ENCODE assay signal across 27 cellular contexts in the genomic region with DNA sequence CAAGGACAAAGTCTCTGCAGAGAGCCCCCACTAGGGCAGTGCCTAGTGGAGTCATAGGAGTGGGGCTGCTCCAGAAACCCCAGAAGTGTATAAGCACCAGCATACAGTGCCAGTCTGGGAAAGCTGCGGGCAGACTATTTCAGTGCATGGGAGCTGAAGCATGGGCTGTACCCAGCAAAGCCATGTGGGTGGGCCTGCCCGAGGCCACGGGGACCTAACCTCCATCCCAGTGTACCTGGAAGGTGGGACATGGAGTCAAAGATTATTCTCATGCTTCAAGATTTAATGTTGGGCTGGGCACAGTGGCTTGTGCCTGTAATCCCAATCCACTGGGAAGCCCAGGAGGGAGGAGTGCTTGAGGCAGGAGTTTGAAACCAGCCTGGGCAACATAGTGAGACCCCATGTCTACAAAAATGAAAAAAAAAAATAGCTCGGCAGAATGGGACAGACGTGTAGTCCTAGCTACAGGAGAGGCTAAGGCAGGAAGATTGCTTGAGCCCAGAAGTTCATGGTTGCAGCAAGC. TPM values are rescaled to one million over a fixed set of nuclear protein-coding genes. Genes with fewer than 3 reads are reported as not detected.
DNase-seq lines count a peak whose midpoint lies in the region; ATAC-seq, FAIRE-seq and TF ChIP-seq lines count a peak whose summit lies in the region.
"Had no signal": no experiment of that assay in that cellular context is flagged by ENCODE, and none has a peak within 500 bp of the region (broad histone marks: within the 10 kb centered on the region; RNA-seq: fewer than 3 reads in every experiment).

No MANE protein-coding gene starts in this region.

- no peak overlapping the region for H3K4me3 Mint-ChIP-seq in WTC11
- H3K4me3 Mint-ChIP-seq: CD14-positive monocyte; CD4-positive, alpha-beta memory T cell; CD4-positive, CD25-positive, alpha-beta regulatory T cell; CD8-positive, alpha-beta memory T cell had no signal

- 90% methylated on average over 5 of the region's 5 CpGs; no CpG with 5 or more reads in 1 of the 2 experiments for WGBS in H1 (ENCODE audit: extremely low coverage in 1 of 2, insufficient coverage in 1 of 2, insufficient read length in 1 of 2, insufficient replicate concordance in 2 of 2, low coverage in 1 of 2, low lambda C conversion rate in 2 of 2, missing lambda C conversion rate in 1 of 2), 2 experiments

- no peak overlapping the region for H2BK20ac ChIP-seq in H1 (ENCODE audit: low read length)

- TF ChIP-seq EP300 in H1 (IDR thresholded peaks at IDR 0.05; ENCODE audit: borderline replicate concordance in 1 of 2, low read depth in 2 of 2, low read length in 2 of 2): no peak

- ATAC-seq in WTC11: no peak
- ATAC-seq: GM12878 had no signal

- no peak overlapping the region for H3K23ac ChIP-seq in H1 (ENCODE audit: insufficient read length)

- no peaks in the 10 kb centered on the region for H3K27me3 ChIP-seq in H1 (replicated peaks in 1 of 4; ENCODE audit: control insufficient read depth in 3 of 4, extremely low read depth in 1 of 4, insufficient read depth in 3 of 4, low read length in 3 of 4)
- H3K27me3 ChIP-seq: BE2C, BLaER1 had no signal

- POLR2A ChIA-PET in RWPE1 (lab: Yijun Ruan, JAX; ENCODE audit: low non-redundant PET) (interaction anchor here (0.7 kb wide), 1 partner anchor 46 kb away, joined by 3 read pairs; no protein-coding TSS in a partner anchor), WTC11 (lab: Charles Lee) (no interaction called here), H1 (lab: Charles Lee; ENCODE audit: partially characterized antibody) (interaction anchor here (1.0 kb wide), 1 partner anchor 46 kb away, joined by 3 read pairs; no protein-coding TSS in a partner anchor), OCI-LY7 (lab: Charles Lee) (no interaction called here)

- peaks cover 8% of the 10 kb centered on the region for H3K36me3 Mint-ChIP-seq in WTC11
- H3K36me3 Mint-ChIP-seq: CD14-positive monocyte had no signal

- H2AFZ ChIP-seq in H1 (ENCODE audit: low read length) (no peak overlapping the region), OCI-LY7 (ENCODE audit: low read length) (no peak overlapping the region)

- no peak overlapping the region for H3K4me3 ChIP-seq in H1 (ENCODE audit: extremely low read depth in 1 of 4, insufficient read depth in 2 of 4, low read depth in 3 of 4, low read length in 4 of 4)
- H3K4me3 ChIP-seq in OCI-LY7 (ENCODE audit: low read depth, low read length, poor library complexity, severe bottlenecking): no peak overlapping the region
- H3K4me3 ChIP-seq: BLaER1, GM12878 had no signal

- H3K79me1 ChIP-seq in H1 (ENCODE audit: low read depth, low read length): no peaks in the 10 kb centered on the region

- no peaks in the 10 kb centered on the region for H3K23me2 ChIP-seq in H1 (ENCODE audit: low read depth, low read length)

- H3K4ac ChIP-seq in H1 (replicated peaks; ENCODE audit: insufficient read length, low read depth, low read length): no peak overlapping the region

- no peak overlapping the region for H3K14ac ChIP-seq in H1 (ENCODE audit: insufficient read length)

- no peak overlapping the region for H2BK120ac ChIP-seq in H1 (replicated peaks; ENCODE audit: low read depth, low read length)

- no peak overlapping the region for H3K56ac ChIP-seq in H1 (replicated peaks; ENCODE audit: insufficient read length, low read depth, low read length)

- no peak for TF ChIP-seq RAD21 in H1 (IDR thresholded peaks at IDR 0.05 in 1 of 2, conservative IDR thresholded peaks at IDR 0.05 in 1 of 2; ENCODE audit: low read depth in 2 of 2, low read length in 2 of 2)

- H3K9me3 ChIP-seq in H1 (ENCODE audit: insufficient read depth in 2 of 2, low read depth in 1 of 2, low read length in 1 of 2): 0 out of 4 replicates have a peak, but pooled peaks cover 0 to 3% of the 10 kb centered on the region in 2 experiments
- no peaks in the 10 kb centered on the region for H3K9me3 ChIP-seq in OCI-LY7 (ENCODE audit: low read length)
- H3K9me3 ChIP-seq: BE2C had no signal

- peaks cover 30% of the 10 kb centered on the region for H3K9me3 Mint-ChIP-seq in WTC11

- H3K27ac ChIP-seq in RWPE1 (peak overlapping the region; percentile 2; the same call in 1 of the 2 replicates), H1 (ENCODE audit: low read depth, low read length) (no peak overlapping the region), OCI-LY7 (ENCODE audit: low read depth, low read length, poor library complexity, severe bottlenecking) (no peak overlapping the region)
- H3K27ac ChIP-seq: BLaER1 had no signal

- DNase-seq in RWPE1 (ENCODE audit: low spot score) (no peak), WTC11 (ENCODE audit: low spot score) (no peak), H1 (ENCODE audit: low read depth in 1 of 2, low spot score in 2 of 2) (no peak), OCI-LY7 (ENCODE audit: low spot score) (no peak), NCI-H345 (lab: John Stamatoyannopoulos, UW) (no peak)
- DNase-seq in central memory CD4-positive, alpha-beta T cell: no peak
- DNase-seq: 8988T; ACHN; BE2C; C1 segment of cervical spinal cord; CD4-positive, alpha-beta memory T cell; CD4-positive, CD25-positive, alpha-beta regulatory T cell; CD8-positive, alpha-beta memory T cell; COR-L47; DMS 273 treated with DMSO at 0.1 percent for 48 hours; DMS153; DMS53; DMS79; DND-41; EL; GDM1 had no signal

- no peak for FAIRE-seq in H1 (lab: Jason Lieb, UNC)
- FAIRE-seq: A204.1, GM12878, GM12892, GM18507 had no signal

- no peak overlapping the region for H4K8ac ChIP-seq in H1 (ENCODE audit: extremely low read depth, insufficient read depth, low read length)

- no peak overlapping the region for H2BK5ac ChIP-seq in H1 (ENCODE audit: low read depth, low read length)

- H2AK5ac ChIP-seq in H1 (ENCODE audit: low read depth, low read length): no peak overlapping the region

- no TSS peak for BruUV-seq in OCI-LY7 (replicated peaks; lab: Mats Ljungman, UMichigan)

- H3K4me2 ChIP-seq in H1 (ENCODE audit: insufficient read depth in 1 of 2, low read depth in 2 of 2, low read length in 2 of 2) (no peak overlapping the region), OCI-LY7 (ENCODE audit: low read length) (no peak overlapping the region)
- H3K4me2 ChIP-seq: BLaER1 had no signal

- H3K27me3 Mint-ChIP-seq in WTC11 (ENCODE audit: low read depth): no peaks in the 10 kb centered on the region; the same call in 1 of the 2 replicates
- H3K27me3 Mint-ChIP-seq: CD4-positive, alpha-beta memory T cell; CD4-positive, CD25-positive, alpha-beta regulatory T cell had no signal

- no peak overlapping the region for H4K5ac ChIP-seq in H1 (ENCODE audit: insufficient read length, low read depth, low read length)

- no peak overlapping the region for H3K27ac Mint-ChIP-seq in WTC11
- H3K27ac Mint-ChIP-seq: CD4-positive, alpha-beta memory T cell; CD4-positive, CD25-positive, alpha-beta regulatory T cell; CD8-positive, alpha-beta memory T cell had no signal

- H3K4me1 Mint-ChIP-seq in WTC11: peaks cover 4% of the 10 kb centered on the region
- H3K4me1 Mint-ChIP-seq: CD4-positive, alpha-beta memory T cell; CD4-positive, CD25-positive, alpha-beta regulatory T cell; CD8-positive, alpha-beta memory T cell had no signal

- H3K18ac ChIP-seq in H1 (ENCODE audit: extremely low read depth, low read length): no peak overlapping the region

- no peaks in the 10 kb centered on the region for H3K9me2 ChIP-seq in OCI-LY7 (ENCODE audit: insufficient read depth, low read length)

- H3K4me1 ChIP-seq in H1 (replicated peaks in 1 of 4; ENCODE audit: control insufficient read depth in 3 of 4, insufficient read depth in 4 of 4, low read length in 3 of 4) (0 out of 7 replicates have a peak, but pooled peaks cover 0 to 2% (median 0%) of the 10 kb centered on the region in 4 experiments), OCI-LY7 (ENCODE audit: insufficient read depth, low read length, poor library complexity, severe bottlenecking) (no peaks in the 10 kb centered on the region)
- H3K4me1 ChIP-seq: BE2C, BLaER1 had no signal

- H2BK12ac ChIP-seq in H1 (ENCODE audit: low read depth, low read length): no peak overlapping the region

- no peak overlapping the region for H3K9ac ChIP-seq in H1 (replicated peaks in 1 of 4; ENCODE audit: extremely low read depth in 1 of 4, low read depth in 3 of 4, low read length in 3 of 4)
- H3K9ac ChIP-seq: BLaER1 had no signal

- H3K36me3 ChIP-seq in H1 (ENCODE audit: control insufficient read depth in 2 of 4, insufficient read depth in 4 of 4, low read length in 3 of 4) (no peaks in the 10 kb centered on the region), OCI-LY7 (ENCODE audit: insufficient read depth, low read length) (no peaks in the 10 kb centered on the region)
- H3K36me3 ChIP-seq: BE2C had no signal

- H2BK15ac ChIP-seq in H1 (ENCODE audit: low read length): peak overlapping the region; percentile 81; the same call in 1 of the 2 replicates

- H3K79me2 ChIP-seq in H1 (ENCODE audit: control insufficient read depth in 1 of 2, insufficient read depth in 2 of 2, low read length in 2 of 2): no peaks in the 10 kb centered on the region
- no peaks in the 10 kb centered on the region for H3K79me2 ChIP-seq in OCI-LY7 (ENCODE audit: insufficient read depth, low read depth, low read length)

- no peak for TF ChIP-seq POLR2A in H1 (IDR thresholded peaks at IDR 0.05; ENCODE audit: control extremely low read depth in 1 of 2, low read depth in 2 of 2, low read length in 2 of 2)

- CTCF ChIA-PET in RWPE1 (lab: Yijun Ruan, JAX): no interaction called here
- CTCF ChIA-PET in WTC11 (lab: Charles Lee): interaction anchor here (1.0 kb wide), 1 partner anchor 40 kb away, joined by 3 read pairs; no protein-coding TSS in a partner anchor
- CTCF ChIA-PET in H1 (lab: Charles Lee; ENCODE audit: partially characterized antibody): interaction anchor here (1.0 to 1.3 kb wide), 3 partner anchors 36 to 160 kb away, joined by 3 read pairs; a partner anchor contains a TSS
- CTCF ChIA-PET in OCI-LY7 (lab: Charles Lee; ENCODE audit: unreplicated experiment): no interaction called here

- TF ChIP-seq CTCF in RWPE1 (conservative IDR thresholded peaks at IDR 0.05; ENCODE audit: low read depth) (no peak), WTC11 (IDR thresholded peaks at IDR 0.05) (no peak), H1 (IDR thresholded peaks at IDR 0.05; ENCODE audit: control extremely low read depth in 1 of 3, insufficient read depth in 1 of 3, low read depth in 1 of 3, low read length in 3 of 3) (no peak), OCI-LY7 (conservative IDR thresholded peaks at IDR 0.05; ENCODE audit: low read length) (no peak)

- H4K20me1 ChIP-seq in H1 (replicated peaks in 1 of 2; ENCODE audit: control insufficient read depth in 1 of 2, insufficient read depth in 2 of 2, low read length in 2 of 2) (no peaks in the 10 kb centered on the region), OCI-LY7 (ENCODE audit: insufficient read depth, low read length) (no peaks in the 10 kb centered on the region)
- H4K20me1 ChIP-seq: BLaER1 had no signal

- intact Hi-C loops in OCI-LY7 (cut with micrococcal nuclease; ENCODE audit: unreplicated experiment): no loop called here

- no peak overlapping the region for H4K91ac ChIP-seq in H1 (replicated peaks; ENCODE audit: insufficient read length, low read length)

RNA-seq across cellular contexts. Expression of a gene that starts 36.7 kb away (rescaled TPM):
- total RNA-seq in WTC11 (2021): 8.9 to 9.5 TPM (median 9.2 TPM) in 3 replicates
- total RNA-seq in H1 (2021; fragmentation: NEBNext Ultra II Directional; extraction: Animal tissue kit (Norgen Biotek cat#: 25700)): 6.9 and 7.3 TPM in 2 replicates
- 3.7 and 4.1 TPM in 2 replicates for polyA plus RNA-seq in H1 (2011; rRNA removed)
- 6.0 TPM for polyA plus RNA-seq in H1 (2011; cell fraction: cytosol; rRNA removed)
- 7.8 TPM for polyA plus RNA-seq in H1 (2011; cell fraction: nucleus; rRNA removed)
- polyA plus RNA-seq in H1 (2012, experiment 1 of 2): 3.6 to 5.2 TPM (median 4.0 TPM) in 4 replicates
- polyA plus RNA-seq in H1 (2012, experiment 2 of 2): 0.38 TPM
- 6.4 TPM for polyA plus RNA-seq in H1 (2013, experiment 1 of 2)
- polyA plus RNA-seq in H1 (2013, experiment 2 of 2): 5.7 TPM
- polyA minus RNA-seq in H1 (2011; rRNA and poly(A)+ RNA removed): 13.6 and 19.1 TPM in 2 replicates
- 8.7 TPM for polyA minus RNA-seq in H1 (2011; cell fraction: cytosol; rRNA and poly(A)+ RNA removed)
- 19.3 TPM for polyA minus RNA-seq in H1 (2011; cell fraction: nucleus; rRNA and poly(A)+ RNA removed)
- 2.9 and 3.6 TPM in 2 replicates for total RNA-seq in OCI-LY7 (2014; rRNA removed; shearing (Covaris generic))
- total RNA-seq in OCI-LY7 (2022): 5.0 and 7.0 TPM in 2 replicates

Comparison
In these comparisons a context has a peak if more than half of its experiments do, and no peak if none do; other contexts are left out.
1. CTCF ChIA-PET loops: an anchor here in WTC11 (1.0 kb wide) and H1 (1.0 to 1.3 kb wide); none called in RWPE1 and OCI-LY7.
2. POLR2A ChIA-PET loops: an anchor here in RWPE1 (0.7 kb wide) and H1 (1.0 kb wide); none called in WTC11 and OCI-LY7.